ENCODE assay signal across 30 cellular contexts in the genomic region with DNA sequence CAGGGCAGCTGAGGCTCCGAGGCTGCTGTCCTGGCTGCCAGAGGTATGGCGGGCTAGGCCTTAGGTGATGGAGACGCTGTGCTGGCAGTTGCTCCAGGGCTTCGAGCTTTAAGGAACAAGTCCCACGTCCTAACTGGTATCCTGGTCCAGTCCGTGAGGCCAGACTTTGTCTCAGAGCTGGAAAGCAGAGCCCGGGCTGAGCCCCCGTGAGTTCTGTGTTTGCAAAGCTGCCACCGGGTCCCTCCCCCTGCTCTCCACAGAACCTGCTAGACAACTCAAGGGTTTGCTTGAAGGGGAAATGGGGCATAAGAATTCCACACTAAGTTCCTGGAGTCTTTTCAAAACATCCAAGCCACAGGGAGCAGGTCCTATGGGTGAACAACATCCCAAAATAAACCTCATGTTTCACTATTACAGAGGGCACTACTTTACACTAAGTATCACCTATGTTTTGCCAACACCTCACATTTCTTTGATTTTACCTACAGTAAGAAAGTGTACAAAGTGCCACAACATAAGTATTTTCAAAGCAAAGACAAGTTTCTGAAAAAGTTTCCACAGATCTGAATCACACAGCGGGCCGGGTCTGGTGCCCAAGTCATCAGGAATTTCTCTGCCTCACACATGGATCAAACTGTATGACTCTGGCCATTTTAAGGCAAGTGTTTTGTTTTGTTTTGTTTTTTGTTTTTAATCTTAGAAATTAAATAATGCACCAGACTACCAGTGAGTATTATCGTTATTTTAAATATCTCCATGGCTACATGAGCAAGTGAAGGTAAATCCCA.
DNase-seq lines count a peak whose midpoint lies in the region; ATAC-seq and TF ChIP-seq lines count a peak whose summit lies in the region.
"Had no signal": no experiment of that assay in that cellular context is flagged by ENCODE, and none has a peak within 500 bp of the region (broad histone marks: within the 10 kb centered on the region; RNA-seq: fewer than 3 reads in every experiment).

No MANE protein-coding gene starts in this region.

- ATAC-seq in GM21390 (IDR thresholded peaks at IDR 0.05; ENCODE audit: unreplicated experiment), result no peak
- ATAC-seq: A549; activated CD8-positive, alpha-beta T cell treated with anti-CD3 and anti-CD28 coated beads for 36 hours; body of pancreas; GM12878; left ventricle myocardium superior; natural killer cell treated with Interleukin-12 subunit alpha and Interleukin-12 subunit beta and Interleukin-15 and Interleukin-18, amount 100 ng/mL, for 72 hours; sciatic nerve had no signal

- H3K27ac Mint-ChIP-seq in endodermal cell (no peak overlapping the region), mesothelial cell of epicardium (peak overlapping the region; percentile 68)
- H3K27ac Mint-ChIP-seq: activated CD8-positive, alpha-beta T cell treated with anti-CD3 and anti-CD28 coated beads for 36 hours; B cell; natural killer cell treated with Interleukin-12 subunit alpha and Interleukin-12 subunit beta and Interleukin-15 and Interleukin-18, amount 100 ng/mL, for 72 hours had no signal

- H3K4me3 ChIP-seq in endodermal cell (ENCODE audit: low read length), result no peak overlapping the region
- H3K4me3 ChIP-seq in vagina, result no peak overlapping the region
- H3K4me3 ChIP-seq: A549, body of pancreas, GM12878, Peyer's patch, tibial artery had no signal

- H3K36me3 Mint-ChIP-seq in endodermal cell (ENCODE audit: low read depth) (no peaks in the 10 kb centered on the region), mesothelial cell of epicardium (no peaks in the 10 kb centered on the region)
- H3K36me3 Mint-ChIP-seq: natural killer cell treated with Interleukin-12 subunit alpha and Interleukin-12 subunit beta and Interleukin-15 and Interleukin-18, amount 100 ng/mL, for 72 hours had no signal

- H3K9ac ChIP-seq in endodermal cell (ENCODE audit: extremely low read depth, low read length, poor library complexity, severe bottlenecking), result no peak overlapping the region
- H3K9ac ChIP-seq: parathyroid adenoma had no signal

- intact Hi-C loops in vagina (cut with DNase I), result no loop called here

- H3K4me1 ChIP-seq in endodermal cell (ENCODE audit: control insufficient read depth, insufficient read depth, low read length) (peaks cover 10% of the 10 kb centered on the region), vagina (peaks cover 57% of the 10 kb centered on the region)
- H3K4me1 ChIP-seq: A549, Peyer's patch, tibial artery had no signal

- WGBS in endodermal cell (ENCODE audit: insufficient coverage in 1 of 2, insufficient read length in 1 of 2), 2 experiments, result 92 to 93% methylated on average over 9 to 12 of the region's 12 CpGs

- no peaks in the 10 kb centered on the region for H3K27me3 ChIP-seq in endodermal cell (ENCODE audit: control insufficient read depth, insufficient read depth, low read length, poor library complexity, severe bottlenecking)
- H3K27me3 ChIP-seq in vagina, result no peaks in the 10 kb centered on the region
- H3K27me3 ChIP-seq: body of pancreas, Peyer's patch, tibial artery had no signal

- H3K27ac ChIP-seq in endodermal cell (ENCODE audit: low read depth, low read length) (no peak overlapping the region), vagina (peak overlapping the region; percentile 26)
- H3K27ac ChIP-seq: A549, body of pancreas, epithelial cell of prostate, parathyroid adenoma, Peyer's patch, tibial artery had no signal

- H3K4me1 Mint-ChIP-seq in endodermal cell, result peaks cover 58% of the 10 kb centered on the region
- H3K4me1 Mint-ChIP-seq in mesothelial cell of epicardium, result peaks cover 56% of the 10 kb centered on the region
- H3K4me1 Mint-ChIP-seq: B cell had no signal

- H3K9me3 ChIP-seq in endodermal cell (ENCODE audit: control insufficient read depth, low read length), result no peaks in the 10 kb centered on the region
- no peaks in the 10 kb centered on the region for H3K9me3 ChIP-seq in vagina
- H3K9me3 ChIP-seq: A549, body of pancreas, Peyer's patch, tibial artery had no signal

- TF ChIP-seq CTCF in endodermal cell (conservative IDR thresholded peaks at IDR 0.05), result no peak
- no peak for TF ChIP-seq CTCF in mesothelial cell of epicardium (IDR thresholded peaks at IDR 0.05; ENCODE audit: unreplicated experiment)
- no peak for TF ChIP-seq CTCF in vagina (IDR thresholded peaks at IDR 0.05)

- DNase-seq in NCI-H345 (lab: John Stamatoyannopoulos, UW) (peak; percentile 11), NCI-H345 treated with DMSO at 0.1 percent for 48 hours (lab: John Stamatoyannopoulos, UW; ENCODE audit: unreplicated experiment) (no peak), endodermal cell (peak; percentile 58), mesothelial cell of epicardium (ENCODE audit: low spot score in 2 of 2, unreplicated experiment in 2 of 2) (no peak), vagina (ENCODE audit: extremely low spot score in 2 of 2) (peak in 1 of 2 donors; percentile 81), cerebellar nuclear complex (lab: John Stamatoyannopoulos, UW) (no peak), NK-92 (lab: John Stamatoyannopoulos, UW; ENCODE audit: unreplicated experiment) (no peak)
- DNase-seq: activated CD4-positive, CD25-positive, alpha-beta regulatory T cell treated with anti-CD3 and anti-CD28 coated beads, Interleukin-2, amount 50 U/mL, for 72 hours; activated CD8-positive, alpha-beta T cell treated with anti-CD3 and anti-CD28 coated beads for 36 hours; activated effector memory CD4-positive, alpha-beta T cell treated with anti-CD3 and anti-CD28 coated beads, Interleukin-2, amount 50 U/mL, for 16 hours; body of pancreas; DND-41; IMR-90; left ventricle myocardium superior; NCI-H1092 treated with DMSO at 0.1 percent for 48 hours; NCI-H1930; NCI-H524; NK-92 treated with Interleukin-12 subunit alpha and Interleukin-12 subunit beta, amount 100 ng/mL, for 24 hours; stimulated activated CD4-positive, alpha-beta T cell treated with anti-CD3 and anti-CD28 coated beads, Interleukin-4, amount 100 ng/mL, for 4 hours; stimulated activated naive CD4-positive, alpha-beta T cell treated with Interleukin-2 at 50 U/mL for 16 hours; tibial artery had no signal

- H3K9me3 Mint-ChIP-seq in endodermal cell, result no peaks in the 10 kb centered on the region
- H3K9me3 Mint-ChIP-seq in mesothelial cell of epicardium, result no peaks in the 10 kb centered on the region
- H3K9me3 Mint-ChIP-seq: activated CD8-positive, alpha-beta T cell treated with anti-CD3 and anti-CD28 coated beads for 36 hours; natural killer cell treated with Interleukin-12 subunit alpha and Interleukin-12 subunit beta and Interleukin-15 and Interleukin-18, amount 100 ng/mL, for 72 hours had no signal

- no peak for TF ChIP-seq POLR2A in vagina (IDR thresholded peaks at IDR 0.05)

- H3K27me3 Mint-ChIP-seq in endodermal cell (ENCODE audit: insufficient read depth), result no peaks in the 10 kb centered on the region
- no peaks in the 10 kb centered on the region for H3K27me3 Mint-ChIP-seq in mesothelial cell of epicardium (ENCODE audit: low read depth)
- H3K27me3 Mint-ChIP-seq: activated CD8-positive, alpha-beta T cell treated with anti-CD3 and anti-CD28 coated beads for 36 hours; B cell; natural killer cell treated with Interleukin-12 subunit alpha and Interleukin-12 subunit beta and Interleukin-15 and Interleukin-18, amount 100 ng/mL, for 72 hours had no signal

- H3K4me3 Mint-ChIP-seq in endodermal cell (no peak overlapping the region), mesothelial cell of epicardium (no peak overlapping the region)
- H3K4me3 Mint-ChIP-seq: activated CD8-positive, alpha-beta T cell treated with anti-CD3 and anti-CD28 coated beads for 36 hours; B cell; natural killer cell treated with Interleukin-12 subunit alpha and Interleukin-12 subunit beta and Interleukin-15 and Interleukin-18, amount 100 ng/mL, for 72 hours had no signal

- no peaks in the 10 kb centered on the region for H3K36me3 ChIP-seq in endodermal cell (ENCODE audit: control insufficient read depth, insufficient read depth, low read length)
- H3K36me3 ChIP-seq in vagina, result no peaks in the 10 kb centered on the region
- H3K36me3 ChIP-seq: Peyer's patch, tibial artery had no signal

Comparison
In these comparisons a context has a peak if more than half of its experiments do, and no peak if none do; other contexts are left out.
1. DNase-seq: peak in NCI-H345 (single experiment) and endodermal cell (single experiment); none in NCI-H345 treated with DMSO at 0.1 percent for 48 hours (single experiment), mesothelial cell of epicardium (0 of 2), cerebellar nuclear complex (0 of 2) and NK-92 (single experiment).